In the genomic region with DNA sequence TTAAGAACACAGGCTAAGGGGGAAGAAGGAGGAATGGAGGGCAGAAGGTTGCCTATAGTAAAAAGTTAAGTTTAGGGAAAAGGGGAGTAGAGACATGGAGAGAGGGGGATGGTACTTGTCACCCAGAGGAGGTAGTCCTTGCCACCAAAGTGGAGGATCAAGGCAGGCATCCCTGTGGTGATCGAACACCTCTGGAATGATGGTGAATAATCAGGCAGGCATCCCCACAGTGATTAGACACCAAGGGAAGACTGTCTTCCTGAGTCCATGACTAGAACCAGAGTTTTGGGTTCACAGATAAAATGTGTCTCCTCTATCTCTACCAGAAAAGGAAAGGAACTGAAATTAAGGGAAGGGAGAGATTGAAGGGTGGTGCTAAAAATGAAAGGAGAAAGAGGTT, we compare ENCODE assay signal across 25 cellular contexts.
"Had no signal": no experiment of that assay in that cellular context is flagged by ENCODE, and none has a peak within 500 bp of the region (broad histone marks: within the 10 kb centered on the region; RNA-seq: fewer than 3 reads in every experiment).

No MANE protein-coding gene starts in this region.

- H3K4me1 ChIP-seq: lower lobe of right lung, right lobe of liver, upper lobe of left lung had no signal

- FAIRE-seq: kidney, small intestine had no signal

- H3K4me3 ChIP-seq: coronary artery, lower lobe of right lung, mucosa of descending colon, right lobe of liver, thoracic aorta, upper lobe of left lung had no signal

- H3K27ac ChIP-seq: coronary artery, lower lobe of right lung, right lobe of liver, thoracic aorta, upper lobe of left lung had no signal

- DNase-seq: activated B cell treated with CpG ODN at 0.5 μM for 24 hours; activated CD4-positive, alpha-beta T cell treated with anti-CD3 and anti-CD28 coated beads for 36 hours; activated CD4-positive, alpha-beta T cell treated with anti-CD3 and anti-CD28 coated beads, Interleukin-2, amount 50 U/mL, for 4 hours; activated effector memory CD4-positive, alpha-beta T cell treated with Interleukin-2 at 50 U/mL for 16 hours; activated naive CD4-positive, alpha-beta T cell treated with anti-CD3 and anti-CD28 coated beads for 36 hours; activated naive CD8-positive, alpha-beta T cell treated with anti-CD3 and anti-CD28 coated beads, Interleukin-2, amount 10 ng/mL, durations not matched to agents 7 days and 5 days; activated T-cell treated with anti-CD3 and anti-CD28 coated beads, Interleukin-2, amount 50 U/mL, for 48 hours; amniotic stem cell; cerebellar nuclear complex; endodermal cell; kidney; lower lobe of right lung; mesendoderm; mucosa of descending colon; occipital lobe; posterior cingulate gyrus; right lobe of liver; small intestine; stimulated activated CD4-positive, alpha-beta T cell treated with anti-CD3 and anti-CD28 coated beads, Interleukin-4, amount 100 ng/mL, for 1 hour; stimulated activated naive CD4-positive, alpha-beta T cell treated with Interleukin-2 at 50 U/mL for 16 hours; T-helper 9 cell; upper lobe of left lung had no signal

- ATAC-seq: activated CD4-positive, alpha-beta T cell treated with anti-CD3 and anti-CD28 coated beads for 36 hours; left lobe of liver; lower lobe of right lung; mucosa of descending colon; right lobe of liver had no signal

- H3K36me3 ChIP-seq: lower lobe of right lung, right lobe of liver, thoracic aorta, upper lobe of left lung had no signal

- H3K9me3 ChIP-seq: right lobe of liver had no signal

- H3K27me3 ChIP-seq: right lobe of liver, upper lobe of left lung had no signal
